7 cellular contexts compared by ENCODE assay signal in the genomic region with DNA sequence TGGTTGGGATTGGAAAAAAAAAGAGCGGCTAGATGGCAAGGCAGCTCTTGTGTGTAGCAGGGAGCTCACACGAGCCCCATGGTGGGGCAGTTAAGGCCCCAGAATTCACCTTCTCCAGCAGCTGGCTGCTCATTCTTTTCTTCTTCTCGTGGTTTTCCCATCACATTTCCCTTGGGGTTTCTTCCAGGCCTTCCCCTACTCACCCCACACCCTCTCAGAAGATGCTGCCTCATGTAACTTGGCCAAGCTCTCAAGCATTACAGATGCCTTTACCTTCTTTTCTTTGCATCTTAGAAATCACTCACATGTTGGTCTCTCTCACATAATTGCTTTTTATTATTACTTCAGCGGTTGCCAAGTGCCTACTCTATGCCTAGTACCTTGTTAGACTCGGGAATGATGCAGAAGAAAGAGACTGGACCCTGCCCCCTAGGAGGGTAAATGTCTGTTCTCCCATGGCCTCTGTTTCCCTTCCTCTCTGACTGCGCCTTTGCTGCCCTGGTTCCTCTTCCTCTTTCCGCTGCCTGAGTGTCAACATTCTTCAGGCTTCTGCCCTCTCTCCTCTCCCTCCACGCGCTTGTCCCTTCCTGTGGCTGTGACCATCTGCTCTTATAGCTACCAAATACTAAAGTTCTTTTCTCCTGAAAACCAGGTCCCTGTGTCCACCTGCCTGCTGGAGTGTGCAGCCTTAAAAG. TPM values are rescaled to one million over a fixed set of nuclear protein-coding genes. Genes with fewer than 3 reads are reported as not detected.
DNase-seq lines count a peak whose midpoint lies in the region; ATAC-seq and TF ChIP-seq lines count a peak whose summit lies in the region.

No MANE protein-coding gene starts in this region.

- H3K4me3 ChIP-seq in cardiac muscle cell: no peak overlapping the region

- H3K4me1 Mint-ChIP-seq in T-helper 17 cell: peaks cover 41% of the 10 kb centered on the region
- peaks cover 53% of the 10 kb centered on the region for H3K4me1 Mint-ChIP-seq in stimulated activated memory B cell treated with anti-CD40 and anti-IgM and Interleukin-4, amounts not matched to agents 10 μg/mL and 1 μg/mL and 100 μg/mL, for 72 hours

- H3K4me1 ChIP-seq in cardiac muscle cell (ENCODE audit: low read depth): peaks cover 21% of the 10 kb centered on the region

- ATAC-seq in HG02759 (IDR thresholded peaks at IDR 0.05; ENCODE audit: unreplicated experiment) (peak; percentile 34), T-helper 17 cell (no peak)
- peak; percentile 69 for ATAC-seq in stimulated activated memory B cell treated with anti-CD40 and anti-IgM and Interleukin-4, amounts not matched to agents 10 μg/mL and 1 μg/mL and 100 μg/mL, for 72 hours

- no peaks in the 10 kb centered on the region for H3K36me3 ChIP-seq in cardiac muscle cell

- no peaks in the 10 kb centered on the region for H3K27me3 Mint-ChIP-seq in T-helper 17 cell
- H3K27me3 Mint-ChIP-seq in stimulated activated memory B cell treated with anti-CD40 and anti-IgM and Interleukin-4, amounts not matched to agents 10 μg/mL and 1 μg/mL and 100 μg/mL, for 72 hours: no peaks in the 10 kb centered on the region

- no peaks in the 10 kb centered on the region for H3K9me3 Mint-ChIP-seq in stimulated activated memory B cell treated with anti-CD40 and anti-IgM and Interleukin-4, amounts not matched to agents 10 μg/mL and 1 μg/mL and 100 μg/mL, for 72 hours

- peak overlapping the region; percentile 59 for H3K27ac Mint-ChIP-seq in T-helper 17 cell
- peak overlapping the region; percentile 78 for H3K27ac Mint-ChIP-seq in stimulated activated memory B cell treated with anti-CD40 and anti-IgM and Interleukin-4, amounts not matched to agents 10 μg/mL and 1 μg/mL and 100 μg/mL, for 72 hours

- peak overlapping the region; percentile 58 for H3K4me3 Mint-ChIP-seq in T-helper 17 cell
- H3K4me3 Mint-ChIP-seq in stimulated activated memory B cell treated with anti-CD40 and anti-IgM and Interleukin-4, amounts not matched to agents 10 μg/mL and 1 μg/mL and 100 μg/mL, for 72 hours: peak overlapping the region; percentile 1

- no peaks in the 10 kb centered on the region for H3K9me3 ChIP-seq in T-helper 17 cell (ENCODE audit: control insufficient read depth, low read length, poor library complexity, severe bottlenecking)
- no peaks in the 10 kb centered on the region for H3K9me3 ChIP-seq in cardiac muscle cell (ENCODE audit: low read depth)

- peaks cover 8% of the 10 kb centered on the region for H3K36me3 Mint-ChIP-seq in T-helper 17 cell (ENCODE audit: low read depth)
- H3K36me3 Mint-ChIP-seq in stimulated activated memory B cell treated with anti-CD40 and anti-IgM and Interleukin-4, amounts not matched to agents 10 μg/mL and 1 μg/mL and 100 μg/mL, for 72 hours: peaks cover 16% of the 10 kb centered on the region

- peak overlapping the region; percentile 30 for H3K27ac ChIP-seq in cardiac muscle cell

- DNase-seq in T-helper 17 cell (no peak), cardiac muscle cell (ENCODE audit: low read depth in 1 of 2, low spot score in 1 of 2) (no peak), amniotic stem cell (lab: John Stamatoyannopoulos, UW) (no peak), NCI-H2196 treated with DMSO at 0.1 percent for 48 hours (lab: John Stamatoyannopoulos, UW; ENCODE audit: unreplicated experiment) (no peak)
- DNase-seq in activated T-cell treated with anti-CD3 and anti-CD28 coated beads, Interleukin-2, amount 50 U/mL, for 48 hours: no peak

- TF ChIP-seq CTCF in cardiac muscle cell (IDR thresholded peaks at IDR 0.05; ENCODE audit: low read depth, low read length): no peak

- no peaks in the 10 kb centered on the region for H3K27me3 ChIP-seq in cardiac muscle cell

RNA-seq across cellular contexts. Expression of gene PPARD, which starts 28.6 kb away (rescaled TPM):
- total RNA-seq in T-helper 17 cell (10 to 100 TPM; 25.0 to 29.9 TPM), cardiac muscle cell (17.1 and 21.7 TPM in 2 replicates)
- polyA plus RNA-seq in cardiac muscle cell: 28.6 and 34.0 TPM in 2 replicates
